ENCODE assay signal across 6 cellular contexts in the genomic region with DNA sequence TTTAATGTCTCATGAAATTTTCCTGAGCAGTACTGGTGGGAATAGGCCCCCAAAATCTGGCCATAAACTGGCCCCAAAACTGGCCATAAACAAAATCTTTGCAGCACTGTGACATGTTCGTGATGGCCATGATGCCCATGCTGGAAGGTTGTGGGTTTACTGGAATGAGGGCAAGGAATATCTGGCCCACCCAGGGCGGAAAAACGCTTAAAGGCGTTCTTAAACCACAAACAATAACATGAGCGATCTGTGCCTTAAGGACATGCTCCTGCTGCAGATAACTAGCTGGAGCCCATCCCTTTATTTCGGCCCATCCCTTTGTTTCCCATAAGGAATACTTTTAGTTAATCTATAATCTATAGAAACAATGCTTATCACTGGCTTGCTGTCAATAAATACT. TPM values are rescaled to one million over a fixed set of nuclear protein-coding genes. Genes with fewer than 3 reads are reported as not detected.
"Had no signal": no experiment of that assay in that cellular context is flagged by ENCODE, and none has a peak within 500 bp of the region (broad histone marks: within the 10 kb centered on the region; RNA-seq: fewer than 3 reads in every experiment).

No MANE protein-coding gene starts in this region.

RNA-seq across cellular contexts. Expression of a gene that starts 50.7 kb away (rescaled TPM):
- total RNA-seq: naive thymus-derived CD8-positive, alpha-beta T cell; natural killer cell treated with Interleukin-12 subunit alpha and Interleukin-12 subunit beta and Interleukin-15 and Interleukin-18, amount 100 ng/mL, for 72 hours; pulmonary artery endothelial cell; right atrium auricular region; right cardiac atrium; smooth muscle cell had no signal
